Comparison of ENCODE assay signal across 8 cellular contexts in the genomic region with DNA sequence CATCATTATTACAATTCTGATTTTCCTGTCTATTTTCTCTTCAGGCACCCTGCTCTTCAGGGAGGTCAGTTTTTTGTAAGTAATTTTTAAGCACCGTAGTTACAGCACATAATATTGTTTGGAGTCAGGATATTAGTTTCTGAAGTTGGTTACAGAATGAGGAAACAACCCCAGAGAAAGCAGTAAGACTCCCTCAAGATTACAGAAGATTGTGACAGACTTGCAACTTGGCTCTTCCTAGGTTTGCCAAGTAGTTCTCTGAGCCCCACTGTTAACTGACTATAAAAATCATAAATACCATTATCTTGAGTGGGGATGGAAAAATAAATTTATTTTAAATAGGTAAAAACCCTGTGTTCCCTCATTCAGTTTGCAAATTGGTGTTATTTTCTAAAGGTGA. TPM values are rescaled to one million over a fixed set of nuclear protein-coding genes. Genes with fewer than 3 reads are reported as not detected.
DNase-seq lines count a peak whose midpoint lies in the region; ATAC-seq, FAIRE-seq and TF ChIP-seq lines count a peak whose summit lies in the region.

No MANE protein-coding gene starts in this region.

- CTCF ChIA-PET in activated naive CD4-positive, alpha-beta T cell treated with anti-CD3 and anti-CD28 coated beads for 36 hours (lab: Charles Lee): interaction anchor here (1.4 kb wide), 1 partner anchor 26 kb away, joined by 4 read pairs; no protein-coding TSS in a partner anchor

- H3K4me1 Mint-ChIP-seq in activated naive CD4-positive, alpha-beta T cell treated with anti-CD3 and anti-CD28 coated beads for 36 hours (ENCODE audit: low read depth): peaks cover 59% of the 10 kb centered on the region
- H3K4me1 Mint-ChIP-seq in activated T-helper 2 cell treated with anti-CD3 and anti-CD28 coated beads, Interferon-gamma antibody, Interleukin-2, Interleukin-4, amounts not matched to agents 10 μg/mL and 5 μg/mL and 100 μg/mL, durations not matched to agents 14 hours and 24 hours and 36 hours (ENCODE audit: low read depth): peaks cover 48% of the 10 kb centered on the region

- no peaks in the 10 kb centered on the region for H4K20me1 ChIP-seq in keratinocyte (ENCODE audit: control insufficient read depth, extremely low read depth, insufficient read depth, low read length)

- WGBS in tibial nerve, 2 donors: 30 to 32% methylated on average over 1 of the region's 1 CpG

- dilution Hi-C loops in keratinocyte (cut with MboI; ENCODE audit: extremely low pct_ligation_motif_present, low sequenced_read_pairs): no loop called here

- peak overlapping the region; percentile 78 for H3K27ac ChIP-seq in keratinocyte (ENCODE audit: control insufficient read depth, insufficient read depth, low read length)
- peak overlapping the region in 1 of 4 donors; percentile 3 for H3K27ac ChIP-seq in tibial nerve

- no peak for TF ChIP-seq EP300 in tibial nerve (IDR thresholded peaks at IDR 0.05)

- H3K9me3 Mint-ChIP-seq in activated naive CD4-positive, alpha-beta T cell treated with anti-CD3 and anti-CD28 coated beads for 36 hours: no peaks in the 10 kb centered on the region
- peaks cover 3% of the 10 kb centered on the region for H3K9me3 Mint-ChIP-seq in activated T-helper 2 cell treated with anti-CD3 and anti-CD28 coated beads, Interferon-gamma antibody, Interleukin-2, Interleukin-4, amounts not matched to agents 10 μg/mL and 5 μg/mL and 100 μg/mL, durations not matched to agents 14 hours and 24 hours and 36 hours

- no peaks in the 10 kb centered on the region for H3K9me1 ChIP-seq in keratinocyte (ENCODE audit: control insufficient read depth, extremely low read depth, insufficient read depth, low read length)

- TF ChIP-seq CTCF in keratinocyte (optimal IDR thresholded peaks at IDR 0.05 in 1 of 3, IDR thresholded peaks at IDR 0.05 in 1 of 3, conservative IDR thresholded peaks at IDR 0.05 in 1 of 3; ENCODE audit: extremely low read depth in 1 of 3, insufficient read depth in 2 of 3, low read length in 3 of 3): no peak
- TF ChIP-seq CTCF in tibial nerve (IDR thresholded peaks at IDR 0.05): no peak

- no peaks in the 10 kb centered on the region for H3K27me3 Mint-ChIP-seq in activated naive CD4-positive, alpha-beta T cell treated with anti-CD3 and anti-CD28 coated beads for 36 hours (ENCODE audit: low read depth)
- H3K27me3 Mint-ChIP-seq in activated T-helper 2 cell treated with anti-CD3 and anti-CD28 coated beads, Interferon-gamma antibody, Interleukin-2, Interleukin-4, amounts not matched to agents 10 μg/mL and 5 μg/mL and 100 μg/mL, durations not matched to agents 14 hours and 24 hours and 36 hours (ENCODE audit: low read depth): no peaks in the 10 kb centered on the region

- peak overlapping the region; percentile 90 for H3K4me2 ChIP-seq in keratinocyte (ENCODE audit: control insufficient read depth, extremely low read depth, insufficient read depth, low read depth, low read length)

- no peaks in the 10 kb centered on the region for H3K9me3 ChIP-seq in keratinocyte (ENCODE audit: control insufficient read depth, low read depth, low read length)
- no peaks in the 10 kb centered on the region for H3K9me3 ChIP-seq in tibial nerve

- H3K9ac ChIP-seq in keratinocyte (ENCODE audit: control insufficient read depth, extremely low read depth, insufficient read depth, low read length): peak overlapping the region; percentile 90

- H3K36me3 ChIP-seq in keratinocyte (ENCODE audit: control insufficient read depth in 2 of 2, extremely low read depth in 1 of 2, insufficient read depth in 2 of 2, low read length in 2 of 2) (peaks cover 0 to 2% of the 10 kb centered on the region in 2 experiments), tibial nerve (no peaks in the 10 kb centered on the region)

- no peaks in the 10 kb centered on the region for H3K27me3 ChIP-seq in keratinocyte (ENCODE audit: control insufficient read depth, extremely low read depth, insufficient read depth, low read length)
- H3K27me3 ChIP-seq in tibial nerve: no peaks in the 10 kb centered on the region

- peak overlapping the region; percentile 77 to 89 (median 78) for H3K4me3 ChIP-seq in keratinocyte (ENCODE audit: control insufficient read depth in 2 of 3, extremely low read depth in 1 of 3, insufficient read depth in 2 of 3, low read depth in 1 of 3, low read length in 3 of 3)
- peak overlapping the region; percentile 51 to 84 (median 73) for H3K4me3 ChIP-seq in tibial nerve

- H3K36me3 Mint-ChIP-seq in activated naive CD4-positive, alpha-beta T cell treated with anti-CD3 and anti-CD28 coated beads for 36 hours (ENCODE audit: low read depth): peaks cover 24% of the 10 kb centered on the region
- peaks cover 39% of the 10 kb centered on the region for H3K36me3 Mint-ChIP-seq in activated T-helper 2 cell treated with anti-CD3 and anti-CD28 coated beads, Interferon-gamma antibody, Interleukin-2, Interleukin-4, amounts not matched to agents 10 μg/mL and 5 μg/mL and 100 μg/mL, durations not matched to agents 14 hours and 24 hours and 36 hours (ENCODE audit: low read depth)

- no peak for ATAC-seq in HG02571 (IDR thresholded peaks at IDR 0.05; ENCODE audit: unreplicated experiment)

- peaks cover 60% of the 10 kb centered on the region for H3K79me2 ChIP-seq in keratinocyte (ENCODE audit: control insufficient read depth, insufficient read depth, low read length)

- H3K27ac Mint-ChIP-seq in activated naive CD4-positive, alpha-beta T cell treated with anti-CD3 and anti-CD28 coated beads for 36 hours: peak overlapping the region; percentile 86
- H3K27ac Mint-ChIP-seq in activated T-helper 2 cell treated with anti-CD3 and anti-CD28 coated beads, Interferon-gamma antibody, Interleukin-2, Interleukin-4, amounts not matched to agents 10 μg/mL and 5 μg/mL and 100 μg/mL, durations not matched to agents 14 hours and 24 hours and 36 hours: no peak overlapping the region

- DNase-seq in activated naive CD4-positive, alpha-beta T cell treated with anti-CD3 and anti-CD28 coated beads for 36 hours: no peak
- no peak for DNase-seq in activated naive CD4-positive, alpha-beta T cell (lab: John Stamatoyannopoulos, UW)
- DNase-seq in activated T-helper 2 cell treated with anti-CD3 and anti-CD28 coated beads, Interferon-gamma antibody, Interleukin-2, Interleukin-4, amounts not matched to agents 10 μg/mL and 5 μg/mL and 100 μg/mL, durations not matched to agents 14 hours and 24 hours and 36 hours (ENCODE audit: low spot score): no peak
- DNase-seq in keratinocyte (ENCODE audit: low read depth, low spot score) (no peak), tibial nerve (ENCODE audit: low spot score in 2 of 2) (no peak), head of caudate nucleus (no peak), cerebellar cortex (ENCODE audit: low spot score) (no peak)

- TF ChIP-seq POLR2A in tibial nerve (IDR thresholded peaks at IDR 0.05): no peak

- H3K4me1 ChIP-seq in keratinocyte (ENCODE audit: control insufficient read depth, extremely low read depth, insufficient read depth, low read length) (peaks cover 24% of the 10 kb centered on the region), tibial nerve (peaks cover 8 to 54% (median 22%) of the 10 kb centered on the region in 4 donors)

- no peak for FAIRE-seq in keratinocyte (lab: Jason Lieb, UNC)

- peak overlapping the region; percentile 93 for H3K4me3 Mint-ChIP-seq in activated naive CD4-positive, alpha-beta T cell treated with anti-CD3 and anti-CD28 coated beads for 36 hours
- peak overlapping the region; percentile 95 for H3K4me3 Mint-ChIP-seq in activated T-helper 2 cell treated with anti-CD3 and anti-CD28 coated beads, Interferon-gamma antibody, Interleukin-2, Interleukin-4, amounts not matched to agents 10 μg/mL and 5 μg/mL and 100 μg/mL, durations not matched to agents 14 hours and 24 hours and 36 hours (ENCODE audit: low read depth)

- intact Hi-C loops in activated naive CD4-positive, alpha-beta T cell treated with anti-CD3 and anti-CD28 coated beads for 36 hours (cut with micrococcal nuclease): loop anchor here (5.0 kb wide), 1 partner anchor 1736 kb away; the partner anchor contains the start of gene PIKFYVE
- intact Hi-C loops in activated T-helper 2 cell treated with anti-CD3 and anti-CD28 coated beads, Interferon-gamma antibody, Interleukin-2, Interleukin-4, amounts not matched to agents 10 μg/mL and 5 μg/mL and 100 μg/mL, durations not matched to agents 14 hours and 24 hours and 36 hours (cut with micrococcal nuclease): loop anchor here (5.0 kb wide), 1 partner anchor 581 kb away; the partner anchor contains the start of gene MAP2
- intact Hi-C loops in head of caudate nucleus (cut with DNase I): loop anchor here (5.0 kb wide), 1 partner anchor 169 kb away; the partner anchor contains the start of gene KANSL1L

- no peak overlapping the region for H2AFZ ChIP-seq in keratinocyte (ENCODE audit: control insufficient read depth, low read length)

RNA-seq across cellular contexts. Expression of gene RPE, which starts 1.0 kb away (rescaled TPM):
- total RNA-seq in activated naive CD4-positive, alpha-beta T cell treated with anti-CD3 and anti-CD28 coated beads for 36 hours: 10 to 100 TPM; 43.9 to 46.2 TPM
- 57.2 and 57.8 TPM in 2 replicates for total RNA-seq in activated T-helper 2 cell treated with anti-CD3 and anti-CD28 coated beads, Interferon-gamma antibody, Interleukin-2, Interleukin-4, amounts not matched to agents 10 μg/mL and 5 μg/mL and 100 μg/mL, durations not matched to agents 14 hours and 24 hours and 36 hours
- polyA plus RNA-seq in keratinocyte: 59.5 to 69.6 TPM (median 67.9 TPM) in 3 replicates
- 13.1 TPM for polyA plus RNA-seq in keratinocyte (2011; ENCODE audit: low read depth)
- 58.7 and 74.6 TPM in 2 replicates for polyA plus RNA-seq in keratinocyte (2011; cell fraction: cytosol; rRNA removed)
- 43.0 and 49.6 TPM in 2 replicates for polyA plus RNA-seq in keratinocyte (2011; cell fraction: nucleus; rRNA removed)
- polyA plus RNA-seq in keratinocyte (2012; ENCODE audit: low replicate concordance): 39.8 and 50.0 TPM in 2 replicates
- polyA minus RNA-seq in keratinocyte: 59.6 to 101 TPM (median 99.2 TPM) in 3 replicates
- polyA minus RNA-seq in keratinocyte (2011; cell fraction: cytosol; rRNA and poly(A)+ RNA removed): 45.8 TPM
- polyA minus RNA-seq in keratinocyte (2011; cell fraction: nucleus; rRNA and poly(A)+ RNA removed): 30.7 and 50.2 TPM in 2 replicates
- total RNA-seq in tibial nerve: 10 to 100 TPM; 42.0 to 83.0 (median 58.5) TPM
